Comparison of ENCODE assay signal across 24 cellular contexts in genomic region chr2:242034138-242034537, GRCh38.
A peak's percentile ranks its signal among the peaks of the same experiment; 100 is the strongest.
DNase-seq lines count a peak whose midpoint lies in the region; ATAC-seq, FAIRE-seq and TF ChIP-seq lines count a peak whose summit lies in the region.
"Had no signal": no experiment of that assay in that cellular context is flagged by ENCODE, and none has a peak within 500 bp of the region (broad histone marks: within the 10 kb centered on the region; RNA-seq: fewer than 3 reads in every experiment).

No MANE protein-coding gene starts in this region.

- H2AFZ ChIP-seq in HepG2 (ENCODE audit: low read length) (no peak overlapping the region), trophoblast cell (ENCODE audit: insufficient read depth, low read length, poor library complexity) (no peak overlapping the region), neuronal stem cell (ENCODE audit: low read length) (no peak overlapping the region)
- H2AFZ ChIP-seq: PC-9 had no signal

- TF ChIP-seq RAD21 in HepG2 (CRISPR knock-in tag; IDR thresholded peaks at IDR 0.05): no peak

- H3K4me3 ChIP-seq in HepG2 (replicated peaks in 1 of 3; ENCODE audit: insufficient read depth in 1 of 3, low read depth in 2 of 3, low read length in 3 of 3): no peak overlapping the region
- H3K4me3 ChIP-seq in right lobe of liver: no peak overlapping the region
- no peak overlapping the region for H3K4me3 ChIP-seq in astrocyte of the cerebellum (ENCODE audit: low read depth, low read length)
- H3K4me3 ChIP-seq in trophoblast cell (ENCODE audit: low read depth, low read length): no peak overlapping the region
- no peak overlapping the region for H3K4me3 ChIP-seq in neuronal stem cell (ENCODE audit: low read length in 2 of 2)
- H3K4me3 ChIP-seq: GM12878, PC-9 had no signal

- intact Hi-C loops in HepG2 (cut with micrococcal nuclease; ENCODE audit: unreplicated experiment) (no loop called here), right lobe of liver (cut with DNase I) (no loop called here), posterior vena cava (cut with DNase I) (no loop called here)

- H3K9ac ChIP-seq in HepG2 (ENCODE audit: insufficient read depth, low read depth, low read length) (no peak overlapping the region), trophoblast cell (ENCODE audit: low read length) (no peak overlapping the region), neuronal stem cell (ENCODE audit: low read depth, low read length, poor library complexity) (no peak overlapping the region)
- H3K9ac ChIP-seq: KMS-11 had no signal

- FAIRE-seq in HepG2 (lab: Jason Lieb, UNC): no peak
- FAIRE-seq: GM12878 had no signal

- H3K36me3 Mint-ChIP-seq in immature natural killer cell: no peaks in the 10 kb centered on the region

- H4K91ac ChIP-seq in trophoblast cell (ENCODE audit: low read depth, low read length) (no peak overlapping the region), neuronal stem cell (ENCODE audit: low read depth, low read length, poor library complexity) (no peak overlapping the region)

- H2BK120ac ChIP-seq in trophoblast cell (ENCODE audit: insufficient read depth, low read length, poor library complexity): no peak overlapping the region
- H2BK120ac ChIP-seq in neuronal stem cell (ENCODE audit: low read depth, low read length): no peak overlapping the region

- no peak overlapping the region for H3K4me3 Mint-ChIP-seq in immature natural killer cell
- H3K4me3 Mint-ChIP-seq: IgD-negative memory B cell had no signal

- H3K23ac ChIP-seq in trophoblast cell (ENCODE audit: low read length) (no peak overlapping the region), neuronal stem cell (ENCODE audit: low read depth, low read length, poor library complexity) (no peak overlapping the region)

- in situ Hi-C loops in HepG2 (cut with HindIII; ENCODE audit: extremely low pct_ligation_motif_present, low pct_unique_long_range_greater_than_20kb): no loop called here
- in situ Hi-C loops in astrocyte of the cerebellum (cut with HindIII; ENCODE audit: low sequenced_read_pairs): no loop called here

- H4K12ac ChIP-seq in trophoblast cell (ENCODE audit: low read depth, low read length): no peak overlapping the region

- H3K79me2 ChIP-seq in HepG2 (ENCODE audit: insufficient read depth, low read length) (no peaks in the 10 kb centered on the region), trophoblast cell (ENCODE audit: control insufficient read depth, insufficient read depth, low read length, poor library complexity) (no peaks in the 10 kb centered on the region)

- peaks cover 49% of the 10 kb centered on the region for H3K4me1 ChIP-seq in HepG2 (ENCODE audit: insufficient read depth, low read length)
- peaks cover 0 to 18% (median 2%) of the 10 kb centered on the region in 4 donors for H3K4me1 ChIP-seq in right lobe of liver
- no peaks in the 10 kb centered on the region for H3K4me1 ChIP-seq in trophoblast cell (ENCODE audit: control insufficient read depth in 1 of 2, insufficient read depth in 2 of 2, low read length in 2 of 2)
- no peaks in the 10 kb centered on the region for H3K4me1 ChIP-seq in neuronal stem cell (ENCODE audit: control insufficient read depth in 2 of 2, insufficient read depth in 1 of 2, low read depth in 1 of 2, low read length in 2 of 2)

- TF ChIP-seq POLR2A in HepG2 (IDR thresholded peaks at IDR 0.05; ENCODE audit: insufficient read depth in 1 of 2, low read depth in 2 of 2, low read length in 2 of 2): no peak
- TF ChIP-seq POLR2A in right lobe of liver (IDR thresholded peaks at IDR 0.05): no peak

- H3K9me3 ChIP-seq in HepG2 (ENCODE audit: low read length) (no peaks in the 10 kb centered on the region), right lobe of liver (no peaks in the 10 kb centered on the region), trophoblast cell (ENCODE audit: insufficient read depth, low read depth, low read length) (peaks cover 2% of the 10 kb centered on the region), neuronal stem cell (replicated peaks in 1 of 2; ENCODE audit: control insufficient read depth in 2 of 2, insufficient read depth in 1 of 2, low read depth in 1 of 2, low read length in 2 of 2) (no peaks in the 10 kb centered on the region)

- H3K4me1 Mint-ChIP-seq in immature natural killer cell: peaks cover 35 to 48% of the 10 kb centered on the region in 2 donors

- H3K18ac ChIP-seq in trophoblast cell (ENCODE audit: low read length) (no peak overlapping the region), neuronal stem cell (ENCODE audit: low read length) (no peak overlapping the region)

- TF ChIP-seq CTCF in HepG2 (CRISPR knock-in tag; IDR thresholded peaks at IDR 0.05) (no peak), right lobe of liver (IDR thresholded peaks at IDR 0.05) (no peak), astrocyte of the cerebellum (IDR thresholded peaks at IDR 0.05; ENCODE audit: low read depth, low read length, missing control alignments) (no peak)

- H4K20me1 ChIP-seq in HepG2 (ENCODE audit: insufficient read depth, low read length): no peaks in the 10 kb centered on the region

- DNase-seq in HepG2 (ENCODE audit: low spot score) (no peak), right lobe of liver (no peak), astrocyte of the cerebellum (ENCODE audit: low read depth) (peak; percentile 5), islet precursor cell (peak; percentile 20), posterior vena cava (ENCODE audit: low spot score) (peak; percentile 9), immature natural killer cell (no peak), trophoblast cell (no peak), neuronal stem cell (ENCODE audit: low spot score) (no peak)
- DNase-seq: C1 segment of cervical spinal cord; CD8-positive, alpha-beta memory T cell; DMS 273 treated with DMSO at 0.1 percent for 48 hours; DMS79; EL; GDM1; GOT3; HCEC 1CT; MM.1S; NCI-H2029 treated with DMSO at 0.1 percent for 48 hours; NCI-H526 treated with DMSO at 0.1 percent for 48 hours; PC-9 had no signal

- CTCF ChIA-PET in HepG2 (lab: Yijun Ruan, JAX; ENCODE audit: low intra/inter-chr PET ratio, low total read pairs): no interaction called here

- H2AK5ac ChIP-seq in trophoblast cell (ENCODE audit: low read length) (no peak overlapping the region), neuronal stem cell (ENCODE audit: low read depth, low read length) (no peak overlapping the region)

- H3K27me3 Mint-ChIP-seq in immature natural killer cell (ENCODE audit: low read depth in 3 of 3): peaks cover 22 to 58% (median 55%) of the 10 kb centered on the region in 3 donors

- POLR2A ChIA-PET in HepG2 (lab: Yijun Ruan, JAX): no interaction called here

- H3K27me3 ChIP-seq in HepG2 (ENCODE audit: control insufficient read depth in 1 of 2, insufficient read depth in 2 of 2, low read length in 2 of 2): peaks cover 18 to 72% of the 10 kb centered on the region in 2 experiments
- no peaks in the 10 kb centered on the region for H3K27me3 ChIP-seq in right lobe of liver
- H3K27me3 ChIP-seq in trophoblast cell (ENCODE audit: insufficient read depth, low read length): no peaks in the 10 kb centered on the region
- H3K27me3 ChIP-seq in neuronal stem cell (ENCODE audit: control insufficient read depth in 3 of 3, insufficient read depth in 3 of 3, low read depth in 1 of 3, low read length in 3 of 3): peaks cover 0 to 81% (median 0%) of the 10 kb centered on the region in 3 experiments

- peak; percentile 34; the same call in 1 of the 3 replicates for ATAC-seq in HepG2
- no peak for ATAC-seq in right lobe of liver
- ATAC-seq: GM12878, Right ventricle myocardium inferior had no signal

- H3K4me2 ChIP-seq in HepG2 (ENCODE audit: low read depth, low read length) (peak overlapping the region; percentile 13; the same call in 1 of the 2 replicates), trophoblast cell (ENCODE audit: low read length) (no peak overlapping the region), neuronal stem cell (ENCODE audit: insufficient read depth, low read length, poor library complexity, severe bottlenecking) (no peak overlapping the region)
- H3K4me2 ChIP-seq: KMS-11, PC-9 had no signal

- H3K36me3 ChIP-seq in HepG2 (replicated peaks in 1 of 2; ENCODE audit: control insufficient read depth in 1 of 2, insufficient read depth in 2 of 2, low read length in 2 of 2) (no peaks in the 10 kb centered on the region), right lobe of liver (no peaks in the 10 kb centered on the region), trophoblast cell (ENCODE audit: control insufficient read depth in 1 of 2, insufficient read depth in 2 of 2, low read length in 2 of 2) (no peaks in the 10 kb centered on the region), neuronal stem cell (replicated peaks in 1 of 2; ENCODE audit: control insufficient read depth in 2 of 2, insufficient read depth in 2 of 2, low read length in 2 of 2) (no peaks in the 10 kb centered on the region)

- no peak overlapping the region for H4K8ac ChIP-seq in trophoblast cell (ENCODE audit: low read depth, low read length)
- no peak overlapping the region for H4K8ac ChIP-seq in neuronal stem cell (ENCODE audit: low read depth, low read length)

- H2BK15ac ChIP-seq in neuronal stem cell (ENCODE audit: low read length): no peak overlapping the region

- BruUV-seq in HepG2 (replicated peaks; lab: Mats Ljungman, UMichigan): no TSS peak

- H3K27ac ChIP-seq in HepG2 (ENCODE audit: extremely low read length, insufficient read depth, low read length) (no peak overlapping the region), right lobe of liver (no peak overlapping the region), trophoblast cell (ENCODE audit: low read depth, low read length) (no peak overlapping the region), neuronal stem cell (replicated peaks; ENCODE audit: low read length) (no peak overlapping the region)
- H3K27ac ChIP-seq: KMS-11, PC-9 had no signal

- H3K14ac ChIP-seq in trophoblast cell (ENCODE audit: low read length) (no peak overlapping the region), neuronal stem cell (ENCODE audit: low read length) (no peak overlapping the region)

- H3K4ac ChIP-seq in trophoblast cell (ENCODE audit: low read depth, low read length) (no peak overlapping the region), neuronal stem cell (ENCODE audit: low read length) (no peak overlapping the region)

- H2BK12ac ChIP-seq in trophoblast cell (ENCODE audit: low read length) (no peak overlapping the region), neuronal stem cell (ENCODE audit: low read length) (no peak overlapping the region)

- no peak overlapping the region for H2BK5ac ChIP-seq in trophoblast cell (ENCODE audit: low read depth, low read length, poor library complexity)
- H2BK5ac ChIP-seq in neuronal stem cell (ENCODE audit: low read length): no peak overlapping the region

- H3K9me3 Mint-ChIP-seq in immature natural killer cell: peaks cover 0 to 5% (median 0%) of the 10 kb centered on the region in 6 donors
- H3K9me3 Mint-ChIP-seq: CD8-positive, alpha-beta memory T cell; IgD-negative memory B cell had no signal

- peak overlapping the region in 1 of 6 donors; percentile 64 for H3K27ac Mint-ChIP-seq in immature natural killer cell
- H3K27ac Mint-ChIP-seq: IgD-negative memory B cell had no signal

- H3K79me1 ChIP-seq in trophoblast cell (ENCODE audit: low read length) (no peaks in the 10 kb centered on the region), neuronal stem cell (ENCODE audit: low read depth, low read length) (peaks cover 2% of the 10 kb centered on the region)

- WGBS in HepG2 (ENCODE audit: low lambda C conversion rate): under 1% methylated on average over 6 of the region's 6 CpGs
- 44% methylated on average over 6 of the region's 6 CpGs for WGBS in right lobe of liver (ENCODE audit: insufficient coverage, low coverage, low lambda C conversion rate, missing lambda C conversion rate)
- WGBS in trophoblast cell (ENCODE audit: extremely low coverage, insufficient coverage, insufficient read length): no CpG with 5 or more reads among the region's 6 CpGs
- WGBS in neuronal stem cell (ENCODE audit: extremely low coverage in 2 of 2, insufficient read length in 2 of 2, insufficient replicate concordance in 1 of 2), 2 donors: no CpG with 5 or more reads among the region's 6 CpGs

- TF ChIP-seq EP300 in HepG2 (IDR thresholded peaks at IDR 0.05; ENCODE audit: low read depth in 2 of 2, low read length in 2 of 2) (no peak), HepG2 (CRISPR knock-in tag; IDR thresholded peaks at IDR 0.05; ENCODE audit: borderline replicate concordance) (no peak)

Comparison
In these comparisons a context has a peak if more than half of its experiments do, and no peak if none do; other contexts are left out.
1. DNase-seq: peak in astrocyte of the cerebellum (single experiment), islet precursor cell (single experiment) and posterior vena cava (single experiment); none in HepG2 (single experiment), right lobe of liver (0 of 3), immature natural killer cell (0 of 3), trophoblast cell (0 of 2) and neuronal stem cell (single experiment).